Comparison of ENCODE assay signal across 15 cellular contexts in the genomic region with DNA sequence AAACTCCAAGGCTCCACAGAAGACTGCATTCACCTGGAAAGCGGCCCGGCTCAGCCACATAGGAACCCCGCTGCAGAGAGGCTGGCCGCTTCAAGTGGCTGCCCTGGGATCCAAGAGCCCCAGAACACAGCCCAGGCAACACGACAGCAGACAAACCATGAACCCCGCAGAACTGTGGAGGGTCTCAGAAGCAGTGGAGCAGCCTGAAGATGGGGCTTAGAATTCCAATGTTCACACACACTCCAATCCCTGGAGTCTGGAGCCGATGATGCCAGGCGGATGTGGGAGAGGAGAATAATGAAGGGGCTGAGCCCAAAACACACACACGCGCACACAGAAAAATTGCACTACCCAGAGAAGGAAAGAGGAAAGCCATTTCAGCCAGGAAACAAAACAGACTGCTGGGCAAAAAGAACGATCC. TPM values are rescaled to one million over a fixed set of nuclear protein-coding genes. Genes with fewer than 3 reads are reported as not detected.
A peak's percentile ranks its signal among the peaks of the same experiment; 100 is the strongest.
DNase-seq lines count a peak whose midpoint lies in the region; ATAC-seq, FAIRE-seq and TF ChIP-seq lines count a peak whose summit lies in the region.
"Had no signal": no experiment of that assay in that cellular context is flagged by ENCODE, and none has a peak within 500 bp of the region (broad histone marks: within the 10 kb centered on the region; RNA-seq: fewer than 3 reads in every experiment).

No MANE protein-coding gene starts in this region.

- H3K9me3 Mint-ChIP-seq in naive thymus-derived CD4-positive, alpha-beta T cell, result peaks cover 0 to 22% (median 6%) of the 10 kb centered on the region in 11 donors

- no peak overlapping the region for H3K4me3 Mint-ChIP-seq in naive thymus-derived CD4-positive, alpha-beta T cell
- H3K4me3 Mint-ChIP-seq: activated CD4-positive, alpha-beta memory T cell treated with anti-CD3 and anti-CD28 coated beads, Interleukin-2, amount 10 ng/mL, durations not matched to agents 7 days and 5 days had no signal

- H3K79me2 ChIP-seq in H1 (ENCODE audit: control insufficient read depth in 1 of 2, insufficient read depth in 2 of 2, low read length in 2 of 2), result peaks cover 0 to 69% of the 10 kb centered on the region in 2 experiments; a peak in 2 of 4 replicates

- H3K4me1 ChIP-seq in HUES64 (ENCODE audit: insufficient read depth, low read length) (peaks cover 36% of the 10 kb centered on the region), H1 (replicated peaks in 1 of 4; ENCODE audit: control insufficient read depth in 3 of 4, insufficient read depth in 4 of 4, low read length in 3 of 4) (peaks cover 4 to 23% (median 13%) of the 10 kb centered on the region in 4 experiments)
- H3K4me1 ChIP-seq in naive thymus-derived CD4-positive, alpha-beta T cell (ENCODE audit: control insufficient read depth in 2 of 2, insufficient read depth in 2 of 2, low read length in 2 of 2), result no peaks in the 10 kb centered on the region
- H3K4me1 ChIP-seq: SJSA1, upper lobe of left lung had no signal

- no peaks in the 10 kb centered on the region for H3K23me2 ChIP-seq in H1 (ENCODE audit: low read depth, low read length)

- H3K27me3 Mint-ChIP-seq in naive thymus-derived CD4-positive, alpha-beta T cell, result no peaks in the 10 kb centered on the region
- H3K27me3 Mint-ChIP-seq: activated CD4-positive, alpha-beta memory T cell treated with anti-CD3 and anti-CD28 coated beads, Interleukin-2, amount 10 ng/mL, durations not matched to agents 7 days and 5 days had no signal

- H3K56ac ChIP-seq in H1 (replicated peaks; ENCODE audit: insufficient read length, low read depth, low read length), result no peak overlapping the region

- intact Hi-C loops in naive thymus-derived CD4-positive, alpha-beta T cell (cut with micrococcal nuclease), result no loop called here

- TF ChIP-seq CTCF in H1 (IDR thresholded peaks at IDR 0.05; ENCODE audit: control extremely low read depth in 1 of 3, insufficient read depth in 1 of 3, low read depth in 1 of 3, low read length in 3 of 3), result no peak

- peak overlapping the region; percentile 13; the same call in 1 of the 2 replicates for H3K9ac ChIP-seq in HUES64 (ENCODE audit: low read depth, low read length)
- no peak overlapping the region for H3K9ac ChIP-seq in H1 (replicated peaks in 1 of 4; ENCODE audit: extremely low read depth in 1 of 4, low read depth in 3 of 4, low read length in 3 of 4)

- CTCF ChIA-PET in H1 (lab: Charles Lee; ENCODE audit: partially characterized antibody), result interaction anchor here (0.6 to 1.7 kb wide), 5 partner anchors 10 to 83 kb away, joined by 3 to 7 read pairs (median 3); no protein-coding TSS in a partner anchor
- CTCF ChIA-PET in naive thymus-derived CD4-positive, alpha-beta T cell (lab: Charles Lee), result no interaction called here

- no peak for FAIRE-seq in H1 (lab: Jason Lieb, UNC)

- H4K8ac ChIP-seq in H1 (ENCODE audit: extremely low read depth, insufficient read depth, low read length), result no peak overlapping the region

- H3K4me3 ChIP-seq in HUES64 (ENCODE audit: low read length) (no peak overlapping the region), H1 (ENCODE audit: extremely low read depth in 1 of 4, insufficient read depth in 2 of 4, low read depth in 3 of 4, low read length in 4 of 4) (no peak overlapping the region; a peak in 1 of 8 replicates)
- H3K4me3 ChIP-seq in naive thymus-derived CD4-positive, alpha-beta T cell (ENCODE audit: low read length), result no peak overlapping the region
- H3K4me3 ChIP-seq: SJSA1, upper lobe of left lung had no signal

- H3K79me1 ChIP-seq in H1 (ENCODE audit: low read depth, low read length), result peaks cover 10% of the 10 kb centered on the region

- TF ChIP-seq EP300 in H1 (IDR thresholded peaks at IDR 0.05; ENCODE audit: borderline replicate concordance in 1 of 2, low read depth in 2 of 2, low read length in 2 of 2), result no peak

- TF ChIP-seq RAD21 in H1 (IDR thresholded peaks at IDR 0.05 in 1 of 2, conservative IDR thresholded peaks at IDR 0.05 in 1 of 2; ENCODE audit: low read depth in 2 of 2, low read length in 2 of 2), result no peak

- H3K27me3 ChIP-seq in HUES64 (ENCODE audit: insufficient read depth, low read length) (no peaks in the 10 kb centered on the region), H1 (replicated peaks in 1 of 4; ENCODE audit: control insufficient read depth in 3 of 4, extremely low read depth in 1 of 4, insufficient read depth in 3 of 4, low read length in 3 of 4) (no peaks in the 10 kb centered on the region)
- no peaks in the 10 kb centered on the region for H3K27me3 ChIP-seq in naive thymus-derived CD4-positive, alpha-beta T cell (ENCODE audit: control insufficient read depth in 2 of 2, insufficient read depth in 2 of 2, low read length in 2 of 2)
- H3K27me3 ChIP-seq: heart left ventricle, neutrophil, SJSA1, upper lobe of left lung had no signal

- H2BK12ac ChIP-seq in H1 (ENCODE audit: low read depth, low read length), result no peak overlapping the region

- H2BK20ac ChIP-seq in H1 (ENCODE audit: low read length), result no peak overlapping the region

- no peak overlapping the region for H4K5ac ChIP-seq in H1 (ENCODE audit: insufficient read length, low read depth, low read length)

- H3K4me2 ChIP-seq in H1 (ENCODE audit: insufficient read depth in 1 of 2, low read depth in 2 of 2, low read length in 2 of 2), result peak overlapping the region; percentile 3 to 41; a peak in 2 of 4 replicates

- peaks cover 0 to 4% (median 0%) of the 10 kb centered on the region in 7 donors for H3K4me1 Mint-ChIP-seq in naive thymus-derived CD4-positive, alpha-beta T cell
- H3K4me1 Mint-ChIP-seq: activated CD4-positive, alpha-beta memory T cell treated with anti-CD3 and anti-CD28 coated beads, Interleukin-2, amount 10 ng/mL, durations not matched to agents 7 days and 5 days had no signal

- H3K27ac ChIP-seq in HUES64 (ENCODE audit: low read depth, low read length), result peak overlapping the region; percentile 25; the same call in 1 of the 2 replicates
- H3K27ac ChIP-seq in H1 (ENCODE audit: low read depth, low read length), result peak overlapping the region; percentile 3; the same call in 1 of the 2 replicates
- H3K27ac ChIP-seq in naive thymus-derived CD4-positive, alpha-beta T cell (ENCODE audit: low read depth, low read length), result no peak overlapping the region
- H3K27ac ChIP-seq: neutrophil, SJSA1, upper lobe of left lung had no signal

- no peak overlapping the region for H3K14ac ChIP-seq in H1 (ENCODE audit: insufficient read length)

- H3K36me3 Mint-ChIP-seq in naive thymus-derived CD4-positive, alpha-beta T cell, result peaks cover 0 to 25% (median 5%) of the 10 kb centered on the region in 5 donors

- H4K20me1 ChIP-seq in H1 (replicated peaks in 1 of 2; ENCODE audit: control insufficient read depth in 1 of 2, insufficient read depth in 2 of 2, low read length in 2 of 2), result peaks cover 4 to 11% of the 10 kb centered on the region in 2 experiments

- TF ChIP-seq POLR2A in H1 (IDR thresholded peaks at IDR 0.05; ENCODE audit: control extremely low read depth in 1 of 2, low read depth in 2 of 2, low read length in 2 of 2), result no peak

- no peak for DNase-seq in H1 (ENCODE audit: low read depth in 1 of 2, low spot score in 2 of 2)
- peak; percentile 59 for DNase-seq in medulla oblongata (ENCODE audit: extremely low spot score)
- peak; percentile 32 for DNase-seq in superior temporal gyrus (ENCODE audit: extremely low spot score)
- no peak for DNase-seq in naive thymus-derived CD4-positive, alpha-beta T cell
- DNase-seq in HUDEP-2 (lab: John Stamatoyannopoulos, UW; ENCODE audit: unreplicated experiment in 76 of 76), result no peak
- DNase-seq: activated CD4-positive, alpha-beta memory T cell treated with anti-CD3 and anti-CD28 coated beads, Interleukin-2, amount 10 ng/mL, durations not matched to agents 7 days and 5 days; heart left ventricle; left colon; NCI-H1048; upper lobe of left lung had no signal

- POLR2A ChIA-PET in H1 (lab: Charles Lee; ENCODE audit: partially characterized antibody), result interaction anchor here (0.8 to 2.2 kb wide), 5 partner anchors 8 to 13 kb away, joined by 3 to 10 read pairs (median 4); no protein-coding TSS in a partner anchor
- POLR2A ChIA-PET in naive thymus-derived CD4-positive, alpha-beta T cell (lab: Charles Lee), result no interaction called here

- no peaks in the 10 kb centered on the region for H3K36me3 ChIP-seq in HUES64 (ENCODE audit: insufficient read depth, low read length)
- no peaks in the 10 kb centered on the region for H3K36me3 ChIP-seq in H1 (ENCODE audit: control insufficient read depth in 2 of 4, insufficient read depth in 4 of 4, low read length in 3 of 4)
- no peaks in the 10 kb centered on the region for H3K36me3 ChIP-seq in naive thymus-derived CD4-positive, alpha-beta T cell (ENCODE audit: control insufficient read depth in 2 of 3, insufficient read depth in 3 of 3, low read length in 3 of 3)
- H3K36me3 ChIP-seq: heart left ventricle, neutrophil, SJSA1, upper lobe of left lung had no signal

- no peak overlapping the region for H3K4ac ChIP-seq in H1 (replicated peaks; ENCODE audit: insufficient read length, low read depth, low read length)

- 91% methylated on average over 11 of the region's 11 CpGs for WGBS in HUES64
- WGBS in H1 (ENCODE audit: extremely low coverage in 1 of 2, insufficient coverage in 1 of 2, insufficient read length in 1 of 2, insufficient replicate concordance in 2 of 2, low coverage in 1 of 2, low lambda C conversion rate in 2 of 2, missing lambda C conversion rate in 1 of 2), 2 experiments, result 84% methylated on average over 9 of the region's 11 CpGs; no CpG with 5 or more reads in 1 of the 2 experiments

- H2AFZ ChIP-seq in H1 (ENCODE audit: low read length), result no peak overlapping the region

- no peak overlapping the region for H3K18ac ChIP-seq in H1 (ENCODE audit: extremely low read depth, low read length)

- H3K23ac ChIP-seq in H1 (ENCODE audit: insufficient read length), result no peak overlapping the region

- H4K91ac ChIP-seq in H1 (replicated peaks; ENCODE audit: insufficient read length, low read length), result no peak overlapping the region

- 0 out of 2 replicates have a peak overlapping the region, but pooled peaks have one; percentile 16 for H2AK5ac ChIP-seq in H1 (ENCODE audit: low read depth, low read length)

- peak overlapping the region in 1 of 9 donors; percentile 13 for H3K27ac Mint-ChIP-seq in naive thymus-derived CD4-positive, alpha-beta T cell
- H3K27ac Mint-ChIP-seq: activated CD4-positive, alpha-beta memory T cell treated with anti-CD3 and anti-CD28 coated beads, Interleukin-2, amount 10 ng/mL, durations not matched to agents 7 days and 5 days had no signal

- H2BK120ac ChIP-seq in H1 (replicated peaks; ENCODE audit: low read depth, low read length), result no peak overlapping the region

- no peak overlapping the region for H2BK15ac ChIP-seq in H1 (ENCODE audit: low read length)

- H3K9me3 ChIP-seq in HUES64 (ENCODE audit: insufficient read depth, low read depth, low read length), result no peaks in the 10 kb centered on the region
- H3K9me3 ChIP-seq in H1 (ENCODE audit: insufficient read depth in 2 of 2, low read depth in 1 of 2, low read length in 1 of 2), result no peaks in the 10 kb centered on the region
- no peaks in the 10 kb centered on the region for H3K9me3 ChIP-seq in naive thymus-derived CD4-positive, alpha-beta T cell (ENCODE audit: control insufficient read depth in 2 of 3, low read length in 3 of 3)
- H3K9me3 ChIP-seq: heart left ventricle, neutrophil, SJSA1, upper lobe of left lung had no signal

- ATAC-seq in HG02885 (IDR thresholded peaks at IDR 0.05; ENCODE audit: poor library complexity, unreplicated experiment), result no peak
- ATAC-seq in GM21447 (IDR thresholded peaks at IDR 0.05; ENCODE audit: unreplicated experiment), result no peak
- no peak for ATAC-seq in naive thymus-derived CD4-positive, alpha-beta T cell
- ATAC-seq: left colon had no signal

- no peak overlapping the region for H2BK5ac ChIP-seq in H1 (ENCODE audit: low read depth, low read length)

RNA-seq across cellular contexts. Expression of gene NINL, which starts 52.4 kb away (rescaled TPM):
- polyA plus RNA-seq in HUES64 (2013, experiment 1 of 2), result 15.0 TPM
- 20.4 TPM for polyA plus RNA-seq in HUES64 (2013, experiment 2 of 2)
- total RNA-seq in H1 (2021; fragmentation: NEBNext Ultra II Directional; extraction: Animal tissue kit (Norgen Biotek cat#: 25700)), result 27.3 and 30.0 TPM in 2 replicates
- 14.0 and 15.3 TPM in 2 replicates for polyA plus RNA-seq in H1 (2011; rRNA removed)
- 22.8 TPM for polyA plus RNA-seq in H1 (2011; cell fraction: cytosol; rRNA removed)
- polyA plus RNA-seq in H1 (2011; cell fraction: nucleus; rRNA removed), result 39.3 TPM
- polyA plus RNA-seq in H1 (2012, experiment 1 of 2), result 28.0 to 40.8 TPM (median 30.5 TPM) in 4 replicates
- 9.2 TPM for polyA plus RNA-seq in H1 (2012, experiment 2 of 2)
- polyA plus RNA-seq in H1 (2013, experiment 1 of 2), result 17.2 TPM
- 15.1 TPM for polyA plus RNA-seq in H1 (2013, experiment 2 of 2)
- polyA minus RNA-seq in H1 (2011; rRNA and poly(A)+ RNA removed), result 12.3 and 19.9 TPM in 2 replicates
- polyA minus RNA-seq in H1 (2011; cell fraction: cytosol; rRNA and poly(A)+ RNA removed), result 12.2 TPM
- 19.7 TPM for polyA minus RNA-seq in H1 (2011; cell fraction: nucleus; rRNA and poly(A)+ RNA removed)
- 1 to 10 TPM; 1.4 to 4.2 (median 3.0) TPM for total RNA-seq in naive thymus-derived CD4-positive, alpha-beta T cell
- polyA plus RNA-seq in naive thymus-derived CD4-positive, alpha-beta T cell, result 1 to 10 TPM in 1 of 2 donors, under 1 TPM in 1; 0.31 to 1.1 TPM

Comparison
In these comparisons a context has a peak if more than half of its experiments do, and no peak if none do; other contexts are left out.
1. DNase-seq: peak in medulla oblongata (single experiment) and superior temporal gyrus (single experiment); none in H1 (0 of 2), naive thymus-derived CD4-positive, alpha-beta T cell (0 of 9) and HUDEP-2 (0 of 76).